In genomic region chr11:31582697-31583096, GRCh38 we compare ENCODE assay signal across 12 cellular contexts.
"Had no signal": no experiment of that assay in that cellular context is flagged by ENCODE, and none has a peak within 500 bp of the region (broad histone marks: within the 10 kb centered on the region; RNA-seq: fewer than 3 reads in every experiment).

No MANE protein-coding gene starts in this region.

- H3K27me3 ChIP-seq: foreskin keratinocyte, thyroid gland had no signal

- ATAC-seq: foreskin keratinocyte had no signal

- H3K9me3 ChIP-seq: thyroid gland had no signal

- H3K36me3 ChIP-seq: thyroid gland, WERI-Rb-1 had no signal

- H3K4me3 ChIP-seq: coronary artery, thyroid gland had no signal

- H3K27ac ChIP-seq: coronary artery, foreskin keratinocyte, thyroid gland, WERI-Rb-1 had no signal

- H3K4me1 ChIP-seq: foreskin keratinocyte, thyroid gland had no signal

- DNase-seq: activated CD4-positive, alpha-beta memory T cell treated with anti-CD3 and anti-CD28 coated beads for 36 hours; activated naive CD4-positive, alpha-beta T cell; activated naive CD8-positive, alpha-beta T cell treated with anti-CD3 and anti-CD28 coated beads for 36 hours; anterior cingulate cortex; central memory CD4-positive, alpha-beta T cell; foreskin keratinocyte; stimulated activated CD4-positive, alpha-beta T cell treated with anti-CD3 and anti-CD28 coated beads, Interleukin-1b, Interleukin-23, amount 100 ng/mL, for 48 hours; stimulated activated CD8-positive, alpha-beta memory T cell treated with anti-CD3 and anti-CD28 coated beads, Interleukin-4, amount 100 ng/mL, for 48 hours; stimulated activated naive CD4-positive, alpha-beta T cell; thyroid gland; WERI-Rb-1 had no signal
